17 cellular contexts compared by ENCODE assay signal in genomic region chr6:119834418-119834817, GRCh38.
DNase-seq lines count a peak whose midpoint lies in the region; FAIRE-seq and TF ChIP-seq lines count a peak whose summit lies in the region.
"Had no signal": no experiment of that assay in that cellular context is flagged by ENCODE, and none has a peak within 500 bp of the region (broad histone marks: within the 10 kb centered on the region; RNA-seq: fewer than 3 reads in every experiment).

No MANE protein-coding gene starts in this region.

- peaks cover 5% of the 10 kb centered on the region for H3K36me3 Mint-ChIP-seq in MCF 10A (ENCODE audit: insufficient read depth, unreplicated experiment)
- no peaks in the 10 kb centered on the region for H3K36me3 Mint-ChIP-seq in CD8-positive, alpha-beta memory T cell

- no peaks in the 10 kb centered on the region for H3K9me1 ChIP-seq in endothelial cell of umbilical vein (replicated peaks; ENCODE audit: control insufficient read depth, extremely low read depth, insufficient read depth, low read length)

- CTCF ChIA-PET in MCF 10A (lab: Yijun Ruan, JAX) (interaction anchor here (0.7 kb wide), 1 partner anchor 1840 kb away, joined by 3 read pairs; no protein-coding TSS in a partner anchor), RWPE1 (lab: Yijun Ruan, JAX) (interaction anchor here (0.6 to 1.2 kb wide), 3 partner anchors 12 to 941 kb away, joined by 3 to 4 read pairs (median 4); no protein-coding TSS in a partner anchor), endothelial cell of umbilical vein (lab: Charles Lee) (interaction anchor here (1.3 kb wide), 1 partner anchor 11 kb away, joined by 3 read pairs; no protein-coding TSS in a partner anchor)
- CTCF ChIA-PET in CD8-positive, alpha-beta memory T cell (lab: Charles Lee) = no interaction called here

- TF ChIP-seq POLR2A in breast epithelium (IDR thresholded peaks at IDR 0.05) = no peak
- no peak for TF ChIP-seq POLR2A in endothelial cell of umbilical vein (IDR thresholded peaks at IDR 0.05; ENCODE audit: low read depth, low read length)

- no peaks in the 10 kb centered on the region for H3K9me3 Mint-ChIP-seq in MCF 10A (ENCODE audit: unreplicated experiment)
- H3K9me3 Mint-ChIP-seq in CD8-positive, alpha-beta memory T cell = no peaks in the 10 kb centered on the region
- H3K9me3 Mint-ChIP-seq: CD4-positive, alpha-beta T cell; H9 had no signal

- no peak overlapping the region for H3K4me3 Mint-ChIP-seq in MCF 10A (ENCODE audit: unreplicated experiment)
- H3K4me3 Mint-ChIP-seq in CD8-positive, alpha-beta memory T cell = no peak overlapping the region
- H3K4me3 Mint-ChIP-seq: CD4-positive, alpha-beta T cell; H9; HFFc6 had no signal

- no peaks in the 10 kb centered on the region for H3K27me3 ChIP-seq in breast epithelium
- H3K27me3 ChIP-seq in endothelial cell of umbilical vein (ENCODE audit: control insufficient read depth in 2 of 2, insufficient read depth in 2 of 2, low read length in 2 of 2) = no peaks in the 10 kb centered on the region
- no peaks in the 10 kb centered on the region for H3K27me3 ChIP-seq in CD8-positive, alpha-beta memory T cell (ENCODE audit: insufficient read depth, low read length, poor library complexity, severe bottlenecking)
- H3K27me3 ChIP-seq: BLaER1 treated with 17β-estradiol and CSF1 and Interleukin-3, amounts not matched to agents 10 nM and 100 nM had no signal

- H3K4me3 ChIP-seq in breast epithelium = no peak overlapping the region
- no peak overlapping the region for H3K4me3 ChIP-seq in endothelial cell of umbilical vein (replicated peaks in 1 of 3; ENCODE audit: insufficient read depth in 1 of 3, low read depth in 1 of 3, low read length in 3 of 3)
- no peak overlapping the region for H3K4me3 ChIP-seq in CD8-positive, alpha-beta memory T cell (ENCODE audit: low read length)
- H3K4me3 ChIP-seq: BLaER1 treated with 17β-estradiol and CSF1 and Interleukin-3, amounts not matched to agents 10 nM and 100 nM had no signal

- no peak overlapping the region for H3K27ac ChIP-seq in breast epithelium
- no peak overlapping the region for H3K27ac ChIP-seq in RWPE1
- no peak overlapping the region for H3K27ac ChIP-seq in endothelial cell of umbilical vein (ENCODE audit: insufficient read depth, low read depth, low read length)
- no peak overlapping the region for H3K27ac ChIP-seq in CD8-positive, alpha-beta memory T cell (ENCODE audit: low read depth, low read length)
- H3K27ac ChIP-seq: 22Rv1; BLaER1 treated with 17β-estradiol and CSF1 and Interleukin-3, amounts not matched to agents 10 nM and 100 nM had no signal

- no peak overlapping the region for H3K9ac ChIP-seq in endothelial cell of umbilical vein (replicated peaks; ENCODE audit: extremely low read depth, insufficient read depth, low read length)
- H3K9ac ChIP-seq: BLaER1 treated with 17β-estradiol and CSF1 and Interleukin-3, amounts not matched to agents 10 nM and 100 nM had no signal

- no peaks in the 10 kb centered on the region for H3K27me3 Mint-ChIP-seq in MCF 10A (ENCODE audit: insufficient read depth, unreplicated experiment)
- H3K27me3 Mint-ChIP-seq in CD8-positive, alpha-beta memory T cell = peaks cover 0 to 16% of the 10 kb centered on the region in 2 donors
- H3K27me3 Mint-ChIP-seq: CD4-positive, alpha-beta T cell had no signal

- H3K9me3 ChIP-seq in breast epithelium (no peaks in the 10 kb centered on the region), endothelial cell of umbilical vein (replicated peaks; ENCODE audit: control insufficient read depth, insufficient read depth, low read length) (no peaks in the 10 kb centered on the region)
- H3K9me3 ChIP-seq in CD8-positive, alpha-beta memory T cell (ENCODE audit: low read length) = no peaks in the 10 kb centered on the region
- H3K9me3 ChIP-seq: BLaER1 treated with 17β-estradiol and CSF1 and Interleukin-3, amounts not matched to agents 10 nM and 100 nM had no signal

- no peak for FAIRE-seq in endothelial cell of umbilical vein (lab: Jason Lieb, UNC)
- FAIRE-seq: GM12891 had no signal

- no peak for TF ChIP-seq CTCF in MCF 10A (IDR thresholded peaks at IDR 0.05; ENCODE audit: unreplicated experiment)
- TF ChIP-seq CTCF in breast epithelium (IDR thresholded peaks at IDR 0.05) = no peak
- no peak for TF ChIP-seq CTCF in RWPE1 (conservative IDR thresholded peaks at IDR 0.05; ENCODE audit: low read depth)
- TF ChIP-seq CTCF in endothelial cell of umbilical vein (IDR thresholded peaks at IDR 0.05; ENCODE audit: extremely low read depth in 1 of 2, insufficient read depth in 1 of 2, low read depth in 1 of 2, low read length in 2 of 2) = no peak

- dilution Hi-C loops in endothelial cell of umbilical vein (cut with MboI; ENCODE audit: extremely low pct_ligation_motif_present, low sequenced_read_pairs) = no loop called here

- no peaks in the 10 kb centered on the region for H4K20me1 ChIP-seq in endothelial cell of umbilical vein (replicated peaks; ENCODE audit: control insufficient read depth, extremely low read depth, insufficient read depth, low read length)
- H4K20me1 ChIP-seq: BLaER1 treated with 17β-estradiol and CSF1 and Interleukin-3, amounts not matched to agents 10 nM and 100 nM had no signal

- H3K36me3 ChIP-seq in breast epithelium = no peaks in the 10 kb centered on the region
- no peaks in the 10 kb centered on the region for H3K36me3 ChIP-seq in endothelial cell of umbilical vein (ENCODE audit: control insufficient read depth in 2 of 2, extremely low read depth in 1 of 2, insufficient read depth in 2 of 2, low read length in 2 of 2)
- H3K36me3 ChIP-seq in CD8-positive, alpha-beta memory T cell (ENCODE audit: insufficient read depth, low read length) = no peaks in the 10 kb centered on the region
- H3K36me3 ChIP-seq: BLaER1 treated with 17β-estradiol and CSF1 and Interleukin-3, amounts not matched to agents 10 nM and 100 nM had no signal

- POLR2A ChIA-PET in MCF 10A (lab: Yijun Ruan, JAX) (interaction anchor here (0.7 to 1.0 kb wide), 2 partner anchors 19 to 47 kb away, joined by 3 to 6 read pairs; no protein-coding TSS in a partner anchor), RWPE1 (lab: Yijun Ruan, JAX; ENCODE audit: low non-redundant PET) (no interaction called here), endothelial cell of umbilical vein (lab: Charles Lee) (no interaction called here)
- POLR2A ChIA-PET in CD8-positive, alpha-beta memory T cell (lab: Charles Lee) = no interaction called here

- H3K27ac Mint-ChIP-seq in MCF 10A (ENCODE audit: low read depth, unreplicated experiment) = peak overlapping the region; percentile 21
- no peak overlapping the region for H3K27ac Mint-ChIP-seq in CD8-positive, alpha-beta memory T cell
- H3K27ac Mint-ChIP-seq: CD4-positive, alpha-beta T cell; H9; HFFc6 had no signal

- no peak overlapping the region for H3K4me2 ChIP-seq in endothelial cell of umbilical vein (ENCODE audit: insufficient read depth, low read length)
- H3K4me2 ChIP-seq: BLaER1 treated with 17β-estradiol and CSF1 and Interleukin-3, amounts not matched to agents 10 nM and 100 nM had no signal

- H3K79me2 ChIP-seq in endothelial cell of umbilical vein (ENCODE audit: control insufficient read depth, insufficient read depth, low read length) = no peaks in the 10 kb centered on the region

- BruUV-seq in MCF 10A (replicated peaks; lab: Mats Ljungman, UMichigan) (no TSS peak), endothelial cell of umbilical vein (replicated peaks; lab: Mats Ljungman, UMichigan) (no TSS peak)

- H3K4me1 ChIP-seq in breast epithelium = no peaks in the 10 kb centered on the region
- no peaks in the 10 kb centered on the region for H3K4me1 ChIP-seq in endothelial cell of umbilical vein (ENCODE audit: control insufficient read depth, extremely low read depth, insufficient read depth, low read length)
- H3K4me1 ChIP-seq in CD8-positive, alpha-beta memory T cell (ENCODE audit: insufficient read depth, low read length) = no peaks in the 10 kb centered on the region

- intact Hi-C loops in MCF 10A (cut with micrococcal nuclease) (no loop called here), breast epithelium (cut with DNase I; ENCODE audit: low total_unique reads) (no loop called here), endothelial cell of umbilical vein (cut with micrococcal nuclease) (no loop called here)

- no peak overlapping the region for H2AFZ ChIP-seq in endothelial cell of umbilical vein (ENCODE audit: low read depth, low read length)

- DNase-seq in MCF 10A (ENCODE audit: unreplicated experiment) = peak; percentile 18
- DNase-seq in breast epithelium (ENCODE audit: low spot score in 2 of 2) = no peak
- peak; percentile 8 for DNase-seq in RWPE1 (ENCODE audit: low spot score)
- DNase-seq in endothelial cell of umbilical vein (ENCODE audit: low read depth, low spot score) = no peak
- DNase-seq in inferior parietal cortex (ENCODE audit: extremely low spot score) = peak; percentile 8
- DNase-seq in CD8-positive, alpha-beta memory T cell = no peak
- no peak for DNase-seq in islet precursor cell
- DNase-seq in glomerular visceral epithelial cell (ENCODE audit: extremely low spot score) = no peak
- DNase-seq: CD4-positive, alpha-beta T cell; DMS79; GOT3; H9; HFFc6; IMR-90 had no signal

- peaks cover 34% of the 10 kb centered on the region for H3K4me1 Mint-ChIP-seq in MCF 10A (ENCODE audit: insufficient read depth, unreplicated experiment)
- H3K4me1 Mint-ChIP-seq in CD8-positive, alpha-beta memory T cell = no peaks in the 10 kb centered on the region

TF ChIP-seq in endothelial cell of umbilical vein, 7 proteins besides CTCF, POLR2A, EP300 and RAD21:
- TF ChIP-seq JUN (IDR thresholded peaks at IDR 0.05; ENCODE audit: borderline replicate concordance, insufficient read depth, insufficient read length, low read depth) (peak; percentile 11), GATA2 (IDR thresholded peaks at IDR 0.05; ENCODE audit: insufficient read depth, insufficient read length, low read depth, low read length) (no peak)

Comparison
In these comparisons a context has a peak if more than half of its experiments do, and no peak if none do; other contexts are left out.
1. DNase-seq: peak in MCF 10A (single experiment), RWPE1 (single experiment) and inferior parietal cortex (single experiment); none in breast epithelium (0 of 2), endothelial cell of umbilical vein (single experiment), CD8-positive, alpha-beta memory T cell (0 of 5), islet precursor cell (single experiment) and glomerular visceral epithelial cell (single experiment).